In the genomic region with DNA sequence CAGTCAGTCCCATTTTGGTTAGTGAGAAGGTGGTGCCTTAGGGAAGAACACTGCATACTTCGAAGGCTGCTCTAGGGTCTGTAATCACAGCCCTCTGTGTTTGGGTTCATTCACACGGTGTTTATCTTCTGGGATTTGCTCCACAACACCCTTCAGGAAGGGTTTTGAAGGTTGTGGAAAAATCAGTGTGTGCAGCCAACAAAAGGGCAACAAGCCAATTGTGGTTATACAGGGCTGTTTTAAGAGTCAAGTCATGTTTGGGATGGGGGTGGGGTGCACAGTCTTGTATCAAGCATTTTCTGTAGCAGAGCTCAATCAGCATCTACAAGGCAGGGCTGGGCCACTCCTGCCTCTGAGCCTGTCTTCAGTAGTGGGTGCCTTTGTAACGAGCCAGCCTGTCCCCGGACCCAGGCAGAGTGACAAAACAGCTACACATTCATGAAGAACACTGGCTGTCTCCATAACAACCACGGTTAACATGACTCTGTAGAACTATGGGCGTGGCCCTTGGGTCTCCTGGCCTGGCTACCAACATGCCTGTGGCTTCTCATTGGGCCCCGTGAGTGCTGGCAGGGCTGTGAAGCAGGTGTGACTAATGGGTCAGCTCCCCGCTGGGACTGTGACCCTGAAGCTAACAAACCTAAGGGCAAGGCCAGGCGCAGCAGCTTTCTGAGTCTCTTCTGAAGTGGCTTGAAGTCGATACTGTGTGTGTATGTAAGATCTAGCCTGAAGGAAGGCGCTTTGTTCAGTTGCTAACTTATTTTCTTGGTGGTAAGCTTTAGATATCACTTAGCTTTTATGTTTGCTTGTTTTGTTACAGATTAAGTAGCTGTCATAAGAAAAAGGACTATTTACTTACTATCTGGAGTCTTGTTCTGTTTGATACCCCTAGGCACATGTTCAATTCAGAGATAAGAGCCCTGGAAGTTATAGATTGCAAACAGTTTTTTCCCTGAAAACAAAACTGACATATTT, we compare ENCODE assay signal across 9 cellular contexts. TPM values are rescaled to one million over a fixed set of nuclear protein-coding genes. Genes with fewer than 3 reads are reported as not detected.
DNase-seq lines count a peak whose midpoint lies in the region; ATAC-seq and TF ChIP-seq lines count a peak whose summit lies in the region.
"Had no signal": no experiment of that assay in that cellular context is flagged by ENCODE, and none has a peak within 500 bp of the region (broad histone marks: within the 10 kb centered on the region; RNA-seq: fewer than 3 reads in every experiment).

No MANE protein-coding gene starts in this region.

- H3K9me3 Mint-ChIP-seq in type B pancreatic cell: peaks cover 4% of the 10 kb centered on the region

- no peaks in the 10 kb centered on the region for H3K27me3 Mint-ChIP-seq in type B pancreatic cell

- H3K4me3 Mint-ChIP-seq in type B pancreatic cell: peak overlapping the region; percentile 72
- H3K4me3 Mint-ChIP-seq: T-helper 1 cell treated with Interleukin-12 subunit alpha and Interleukin-12 subunit beta and Interleukin-4 antibody, amounts not matched to agents 30 μg/mL and 1 μg/mL, for 36 hours had no signal

- BruUV-seq in HCT116 (replicated peaks; lab: Mats Ljungman, UMichigan): no TSS peak

- CTCF ChIA-PET in HCT116 (lab: Charles Lee): interaction anchor here (1.9 kb wide), 1 partner anchor 75 kb away, joined by 6 read pairs; no protein-coding TSS in a partner anchor

- H3K9me3 ChIP-seq in HCT116 (ENCODE audit: control insufficient read depth in 1 of 2, insufficient read depth in 1 of 2, low read depth in 1 of 2, low read length in 2 of 2): no peaks in the 10 kb centered on the region

- H3K36me3 ChIP-seq in HCT116 (ENCODE audit: control insufficient read depth in 1 of 2, insufficient read depth in 2 of 2, low read length in 2 of 2): no peaks in the 10 kb centered on the region

- DNase-seq in HCT116 (ENCODE audit: low read depth, low spot score) (peak; percentile 96), NCI-H510A (lab: John Stamatoyannopoulos, UW) (peak; percentile 96), choroid plexus epithelial cell (ENCODE audit: low read depth) (peak; percentile 93), left lobe of liver (ENCODE audit: low spot score) (peak; percentile 53), type B pancreatic cell (ENCODE audit: extremely low spot score, unreplicated experiment) (peak; percentile 78)
- DNase-seq in stimulated activated naive CD8-positive, alpha-beta T cell treated with anti-CD3 and anti-CD28 coated beads, Interleukin-15, Interleukin-2, amounts not matched to agents 100 U/mL and 50 U/mL, for 24 hours: no peak

- peak; percentile 13; the same call in 1 of the 2 replicates for TF ChIP-seq RAD21 in HCT116 (IDR thresholded peaks at IDR 0.05; ENCODE audit: low read depth)

- H3K27me3 ChIP-seq in HCT116 (ENCODE audit: insufficient read depth, low read length): no peaks in the 10 kb centered on the region

- H3K4me1 Mint-ChIP-seq in type B pancreatic cell (ENCODE audit: unreplicated experiment): peaks cover 23% of the 10 kb centered on the region

- TF ChIP-seq POLR2A in HCT116 (IDR thresholded peaks at IDR 0.05; ENCODE audit: borderline replicate concordance, extremely low read depth, insufficient read depth, insufficient read length): no peak

- peak overlapping the region; percentile 96 for H2AFZ ChIP-seq in HCT116 (ENCODE audit: low read depth, low read length, poor library complexity, severe bottlenecking)

- no peaks in the 10 kb centered on the region for H4K20me1 ChIP-seq in HCT116 (ENCODE audit: insufficient read depth)

- no peaks in the 10 kb centered on the region for H3K79me2 ChIP-seq in HCT116 (ENCODE audit: insufficient read depth, low read length)

- H3K9me2 ChIP-seq in HCT116 (ENCODE audit: insufficient read depth): no peaks in the 10 kb centered on the region

- intact Hi-C loops in HCT116 (cut with micrococcal nuclease): loop anchor here (1.0 to 10.0 kb wide), 3 partner anchors 20 to 182 kb away; partner anchors contain the start of gene NAA35

- no peak for TF ChIP-seq CTCF in HCT116 (IDR thresholded peaks at IDR 0.05 in 2 of 3, conservative IDR thresholded peaks at IDR 0.05 in 1 of 3; ENCODE audit: borderline replicate concordance in 1 of 3, insufficient read depth in 1 of 3, low read depth in 2 of 3, low read length in 2 of 3)
- TF ChIP-seq CTCF in choroid plexus epithelial cell (conservative IDR thresholded peaks at IDR 0.05; ENCODE audit: low read depth, low read length): no peak
- no peak for TF ChIP-seq CTCF in type B pancreatic cell (conservative IDR thresholded peaks at IDR 0.05)

- POLR2A ChIA-PET in HCT116 (lab: Charles Lee): no interaction called here

- ATAC-seq in HCT116: peak; percentile 98
- ATAC-seq in left lobe of liver: peak; percentile 76
- no peak for ATAC-seq in HG03520 (IDR thresholded peaks at IDR 0.05; ENCODE audit: unreplicated experiment)
- no peak for ATAC-seq in HG03571 (IDR thresholded peaks at IDR 0.05; ENCODE audit: unreplicated experiment)
- ATAC-seq in stimulated activated naive CD8-positive, alpha-beta T cell treated with anti-CD3 and anti-CD28 coated beads, Interleukin-15, Interleukin-2, amounts not matched to agents 100 U/mL and 50 U/mL, for 24 hours: no peak

- peak overlapping the region; percentile 99 for H3K27ac Mint-ChIP-seq in type B pancreatic cell
- H3K27ac Mint-ChIP-seq: T-helper 1 cell treated with Interleukin-12 subunit alpha and Interleukin-12 subunit beta and Interleukin-4 antibody, amounts not matched to agents 30 μg/mL and 1 μg/mL, for 36 hours had no signal

- RAD21 ChIA-PET in HCT116 (lab: Charles Lee; ENCODE audit: low non-redundant PET in 1 of 2, low total read pairs in 2 of 2, uncharacterized antibody in 2 of 2, unreplicated experiment in 2 of 2): interaction anchor here in 1 of 2 experiments (0.7 to 1.0 kb wide), 2 partner anchors 74 to 92 kb away, joined by 4 read pairs; no protein-coding TSS in a partner anchor

- H3K4me1 ChIP-seq in HCT116 (ENCODE audit: control insufficient read depth in 1 of 2, insufficient read depth in 2 of 2, low read length in 2 of 2): peaks cover 24 to 27% of the 10 kb centered on the region in 2 experiments

- peak overlapping the region; percentile 31 for H3K27ac ChIP-seq in HCT116 (ENCODE audit: low read depth, low read length)

- no peaks in the 10 kb centered on the region for H3K36me3 Mint-ChIP-seq in type B pancreatic cell

- peak overlapping the region in 1 of 2 experiments; percentile 39; a peak in 2 of 4 replicates for H3K4me3 ChIP-seq in HCT116 (replicated peaks in 1 of 2; ENCODE audit: low read depth in 1 of 2, low read length in 2 of 2)
- no peak overlapping the region for H3K4me3 ChIP-seq in choroid plexus epithelial cell (ENCODE audit: low read depth, low read length)

- H3K4me2 ChIP-seq in HCT116 (ENCODE audit: low read length): peak overlapping the region; percentile 75

- H3K9ac ChIP-seq in HCT116 (ENCODE audit: low read length): peak overlapping the region; percentile 34

TF ChIP-seq in HCT116, 20 proteins besides CTCF, POLR2A, EP300 and RAD21 (continues in another document):
- TF ChIP-seq EZH2phosphoT487 (IDR thresholded peaks at IDR 0.05; ENCODE audit: borderline replicate concordance): no peak
- TF ChIP-seq ZFX (IDR thresholded peaks at IDR 0.05): no peak
- no peak for TF ChIP-seq ZBTB33 (IDR thresholded peaks at IDR 0.05; ENCODE audit: extremely low read depth, insufficient replicate concordance, low read length)
- peak; percentile 42; the same call in 1 of the 2 replicates for TF ChIP-seq SIN3A (IDR thresholded peaks at IDR 0.05; ENCODE audit: low read depth)
- TF ChIP-seq ZNF274 (IDR thresholded peaks at IDR 0.05; ENCODE audit: low read depth, low read length): no peak
- peak; percentile 72 for TF ChIP-seq FOSL1 (IDR thresholded peaks at IDR 0.05; ENCODE audit: low read depth)
- TF ChIP-seq SP1 (IDR thresholded peaks at IDR 0.05; ENCODE audit: low read depth): peak; percentile 79
- TF ChIP-seq EGR1 (IDR thresholded peaks at IDR 0.05; ENCODE audit: low read depth): no peak
- TF ChIP-seq CEBPB (IDR thresholded peaks at IDR 0.05; ENCODE audit: low read depth): 0 out of 2 replicates have a peak, but pooled peaks have one; percentile 9

RNA-seq across cellular contexts. Expression of gene GOLM1, which starts 27.9 kb away (rescaled TPM):
- total RNA-seq in HCT116 (2021; ENCODE audit: unreplicated experiment): 69.8 TPM
- 59.2 and 68.3 TPM in 2 replicates for polyA plus RNA-seq in HCT116 (2012)
- total RNA-seq in left lobe of liver: 5.7 TPM
- 149 and 178 TPM in 2 replicates for total RNA-seq in type B pancreatic cell (ENCODE audit: low replicate concordance)

Comparison
In these comparisons a context has a peak if more than half of its experiments do, and no peak if none do; other contexts are left out.
1. ATAC-seq: peak in HCT116 (single experiment) and left lobe of liver (single experiment); none in HG03520 (single experiment), HG03571 (single experiment) and stimulated activated naive CD8-positive, alpha-beta T cell treated with anti-CD3 and anti-CD28 coated beads, Interleukin-15, Interleukin-2, amounts not matched to agents 100 U/mL and 50 U/mL, for 24 hours (single experiment).
2. RNA of gene GOLM1, which starts 27.9 kb away (total RNA-seq): 149 to 178 TPM in type B pancreatic cell and 69.8 TPM in HCT116 (single experiment); 5.7 TPM in left lobe of liver (single experiment); every median in the first group is over 10 times any median in the second.